8 cellular contexts compared by ENCODE assay signal in genomic region chr11:85627332-85627997, GRCh38. TPM values are rescaled to one million over a fixed set of nuclear protein-coding genes. Genes with fewer than 3 reads are reported as not detected.
DNase-seq lines count a peak whose midpoint lies in the region; ATAC-seq and TF ChIP-seq lines count a peak whose summit lies in the region.

DLG2 (minus strand) TSS chr11:85627344.

- peak within 1 kb of the TSS; percentile 92 for H3K4me3 Mint-ChIP-seq in mesothelial cell of epicardium

- TF ChIP-seq CTCF in WERI-Rb-1 (IDR thresholded peaks at IDR 0.05; ENCODE audit: low read depth, low read length) (no peak), epithelial cell of esophagus (IDR thresholded peaks at IDR 0.05; ENCODE audit: insufficient read depth, low read depth, low read length, missing control alignments) (no peak), mesothelial cell of epicardium (IDR thresholded peaks at IDR 0.05; ENCODE audit: unreplicated experiment) (no peak), upper lobe of left lung (IDR thresholded peaks at IDR 0.05) (no peak)

- no peaks in the 10 kb centered on the region for H3K9me3 Mint-ChIP-seq in mesothelial cell of epicardium

- no peak for TF ChIP-seq POLR2A in upper lobe of left lung (IDR thresholded peaks at IDR 0.05)

- no peak for TF ChIP-seq EP300 in upper lobe of left lung (IDR thresholded peaks at IDR 0.05)

- H3K4me3 ChIP-seq in WERI-Rb-1 (ENCODE audit: low read depth, low read length) = peak within 1 kb of the TSS; percentile 63
- peak within 1 kb of the TSS; percentile 99 for H3K4me3 ChIP-seq in epithelial cell of esophagus (ENCODE audit: low read length)
- H3K4me3 ChIP-seq in upper lobe of left lung = peak within 1 kb of the TSS; percentile 40 to 83 (median 70)

- peaks cover 26% of the 10 kb centered on the region for H3K4me1 Mint-ChIP-seq in mesothelial cell of epicardium

- H3K27ac ChIP-seq in WERI-Rb-1 (peak within 1 kb of the TSS; percentile 54), upper lobe of left lung (peak within 1 kb of the TSS; percentile 87 to 97 (median 96))

- DNase-seq in NCI-H345 (lab: John Stamatoyannopoulos, UW) = peak; percentile 46
- DNase-seq in NCI-H345 treated with DMSO at 0.1 percent for 48 hours (lab: John Stamatoyannopoulos, UW; ENCODE audit: unreplicated experiment) = no peak
- DNase-seq in HPDE6-E6E7 (ENCODE audit: extremely low spot score) = peak; percentile 22
- no peak for DNase-seq in WERI-Rb-1
- peak; percentile 69 for DNase-seq in epithelial cell of esophagus (ENCODE audit: low read depth)
- DNase-seq in mesothelial cell of epicardium (ENCODE audit: low spot score in 2 of 2, unreplicated experiment in 2 of 2) = no peak
- peak in 1 of 2 donors; percentile 25 for DNase-seq in upper lobe of left lung
- DNase-seq in cortex of kidney (lab: John Stamatoyannopoulos, UW) = no peak

- H3K36me3 ChIP-seq in WERI-Rb-1 (peaks cover 15% of the 10 kb centered on the region; the same call in 1 of the 2 replicates), upper lobe of left lung (peaks cover 0 to 13% (median 1%) of the 10 kb centered on the region in 4 donors)

- 1 to 4% methylated on average over 23 of the region's 23 CpGs for WGBS in upper lobe of left lung, 2 donors

- H3K9me3 ChIP-seq in WERI-Rb-1 (ENCODE audit: severe bottlenecking) (no peaks in the 10 kb centered on the region), upper lobe of left lung (no peaks in the 10 kb centered on the region)

- H3K27me3 ChIP-seq in WERI-Rb-1 (ENCODE audit: insufficient read depth, low read depth, severe bottlenecking) (no peaks in the 10 kb centered on the region), upper lobe of left lung (no peaks in the 10 kb centered on the region)

- H3K27ac Mint-ChIP-seq in mesothelial cell of epicardium = peak within 1 kb of the TSS; percentile 96

- peak; percentile 23 to 55 for ATAC-seq in upper lobe of left lung (ENCODE audit: low FRiP score in 2 of 2)

- H3K36me3 Mint-ChIP-seq in mesothelial cell of epicardium = no peaks in the 10 kb centered on the region

- H3K4me1 ChIP-seq in upper lobe of left lung = peaks cover 8 to 25% (median 14%) of the 10 kb centered on the region in 4 donors

- peaks cover 12% of the 10 kb centered on the region for H3K27me3 Mint-ChIP-seq in mesothelial cell of epicardium (ENCODE audit: low read depth)

RNA-seq across cellular contexts. Expression of gene DLG2, which starts in this region (rescaled TPM):
- 6.7 to 7.5 TPM (median 7.4 TPM) in 3 replicates for total RNA-seq in mesothelial cell of epicardium
- 10 to 100 TPM in 2 of 6 donors, 1 to 10 TPM in 4; 3.4 to 37.7 (median 9.1) TPM for total RNA-seq in upper lobe of left lung

Comparison
In these comparisons a context has a peak if more than half of its experiments do, and no peak if none do; other contexts are left out.
1. DNase-seq: peak in NCI-H345 (single experiment), HPDE6-E6E7 (single experiment) and epithelial cell of esophagus (single experiment); none in NCI-H345 treated with DMSO at 0.1 percent for 48 hours (single experiment), WERI-Rb-1 (single experiment), mesothelial cell of epicardium (0 of 2) and cortex of kidney (single experiment).
2. Peak in every context shown above with its lines, with median percentiles within 50 percentile points of each other: H3K4me3 ChIP-seq.